Comparison of ENCODE assay signal across 23 cellular contexts in genomic region chr18:47683774-47684173, GRCh38.
A peak's percentile ranks its signal among the peaks of the same experiment; 100 is the strongest.
DNase-seq lines count a peak whose midpoint lies in the region; ATAC-seq and TF ChIP-seq lines count a peak whose summit lies in the region.
"Had no signal": no experiment of that assay in that cellular context is flagged by ENCODE, and none has a peak within 500 bp of the region (broad histone marks: within the 10 kb centered on the region; RNA-seq: fewer than 3 reads in every experiment).

No MANE protein-coding gene starts in this region.

- no peaks in the 10 kb centered on the region for H3K27me3 ChIP-seq in mammary epithelial cell (ENCODE audit: insufficient read depth, low read length)
- no peaks in the 10 kb centered on the region for H3K27me3 ChIP-seq in foreskin keratinocyte
- H3K27me3 ChIP-seq: BLaER1 treated with 17β-estradiol and CSF1 and Interleukin-3, amounts not matched to agents 10 nM and 100 nM had no signal

- in situ Hi-C loops in mammary epithelial cell (cut with MboI; ENCODE audit: low sequenced_read_pairs in 2 of 2) = no loop called here

- peak overlapping the region; percentile 45 for H2AFZ ChIP-seq in mammary epithelial cell (ENCODE audit: low read depth, low read length)

- H3K4me3 Mint-ChIP-seq in stimulated activated memory B cell treated with anti-CD40 and anti-IgM and Interleukin-4, amounts not matched to agents 10 μg/mL and 1 μg/mL and 100 μg/mL, for 72 hours = no peak overlapping the region
- H3K4me3 Mint-ChIP-seq: CD4-positive, alpha-beta memory T cell; HFFc6 had no signal

- H3K27me3 Mint-ChIP-seq in stimulated activated memory B cell treated with anti-CD40 and anti-IgM and Interleukin-4, amounts not matched to agents 10 μg/mL and 1 μg/mL and 100 μg/mL, for 72 hours = peaks cover 9% of the 10 kb centered on the region

- no peak overlapping the region for H3K4me2 ChIP-seq in mammary epithelial cell (ENCODE audit: insufficient read depth, low read depth, low read length)
- H3K4me2 ChIP-seq: BLaER1 treated with 17β-estradiol and CSF1 and Interleukin-3, amounts not matched to agents 10 nM and 100 nM had no signal

- no peaks in the 10 kb centered on the region for H4K20me1 ChIP-seq in mammary epithelial cell (ENCODE audit: insufficient read depth, low read length)
- H4K20me1 ChIP-seq: BLaER1 treated with 17β-estradiol and CSF1 and Interleukin-3, amounts not matched to agents 10 nM and 100 nM had no signal

- DNase-seq in DMS53 (lab: John Stamatoyannopoulos, UW) = peak; percentile 13
- no peak for DNase-seq in DMS53 treated with DMSO at 0.1 percent for 48 hours (lab: John Stamatoyannopoulos, UW; ENCODE audit: unreplicated experiment)
- DNase-seq in mammary epithelial cell = no peak
- DNase-seq in foreskin keratinocyte = peak in 1 of 2 donors; percentile 1
- DNase-seq in SHP77 treated with DMSO at 0.1 percent for 48 hours (lab: John Stamatoyannopoulos, UW) = no peak
- DNase-seq in NCI-H510A treated with DMSO at 0.1 percent for 48 hours (lab: John Stamatoyannopoulos, UW) = no peak
- DNase-seq: ACHN; CD4-positive, alpha-beta memory T cell; H7; HFFc6; KBM-7; NCI-H1105; NCI-H146; NCI-H2029 treated with DMSO at 0.1 percent for 48 hours; NCI-H446; NCI-H526 treated with DMSO at 0.1 percent for 48 hours; SHP77; SW 1271 had no signal

- TF ChIP-seq CTCF in mammary epithelial cell (conservative IDR thresholded peaks at IDR 0.05 in 1 of 2, IDR thresholded peaks at IDR 0.05 in 1 of 2; ENCODE audit: extremely low read depth in 1 of 2, insufficient read depth in 1 of 2, low read depth in 1 of 2, low read length in 2 of 2) (no peak), foreskin keratinocyte (conservative IDR thresholded peaks at IDR 0.05) (no peak)

- no peaks in the 10 kb centered on the region for H3K79me2 ChIP-seq in mammary epithelial cell (ENCODE audit: insufficient read depth, low read length)

- no peak overlapping the region for H3K9ac ChIP-seq in mammary epithelial cell (ENCODE audit: insufficient read depth, low read length)
- H3K9ac ChIP-seq: BLaER1 treated with 17β-estradiol and CSF1 and Interleukin-3, amounts not matched to agents 10 nM and 100 nM had no signal

- H3K9me3 ChIP-seq in mammary epithelial cell (replicated peaks; ENCODE audit: insufficient read depth, low read length) = no peaks in the 10 kb centered on the region
- H3K9me3 ChIP-seq: BLaER1 treated with 17β-estradiol and CSF1 and Interleukin-3, amounts not matched to agents 10 nM and 100 nM had no signal

- H3K27ac ChIP-seq in mammary epithelial cell (ENCODE audit: insufficient read depth, low read depth, low read length) = no peak overlapping the region
- H3K27ac ChIP-seq in foreskin keratinocyte = no peak overlapping the region
- H3K27ac ChIP-seq: 22Rv1; BLaER1 treated with 17β-estradiol and CSF1 and Interleukin-3, amounts not matched to agents 10 nM and 100 nM; SK-N-MC had no signal

- H3K4me3 ChIP-seq in mammary epithelial cell (replicated peaks in 1 of 3; ENCODE audit: insufficient read depth in 1 of 3, low read depth in 2 of 3, low read length in 3 of 3) = no peak overlapping the region
- H3K4me3 ChIP-seq: BLaER1 treated with 17β-estradiol and CSF1 and Interleukin-3, amounts not matched to agents 10 nM and 100 nM; SK-N-MC had no signal

- dilution Hi-C loops in mammary epithelial cell (cut with HindIII; ENCODE audit: low sequenced_read_pairs) = loop anchor here (5.0 kb wide), 1 partner anchor 101 kb away; no protein-coding TSS in a partner anchor

- no peaks in the 10 kb centered on the region for H3K36me3 ChIP-seq in mammary epithelial cell (ENCODE audit: insufficient read depth, low read length)
- H3K36me3 ChIP-seq: BLaER1 treated with 17β-estradiol and CSF1 and Interleukin-3, amounts not matched to agents 10 nM and 100 nM had no signal

- ATAC-seq in foreskin keratinocyte (peak; percentile 36), GM19328 (IDR thresholded peaks at IDR 0.05; ENCODE audit: unreplicated experiment) (no peak)
- no peak for ATAC-seq in stimulated activated memory B cell treated with anti-CD40 and anti-IgM and Interleukin-4, amounts not matched to agents 10 μg/mL and 1 μg/mL and 100 μg/mL, for 72 hours

- CTCF ChIA-PET in mammary epithelial cell (lab: Charles Lee; ENCODE audit: low non-redundant PET) = no interaction called here

- H3K4me1 ChIP-seq in mammary epithelial cell (ENCODE audit: insufficient read depth, low read length) = no peaks in the 10 kb centered on the region
- H3K4me1 ChIP-seq in foreskin keratinocyte = no peaks in the 10 kb centered on the region

- BruUV-seq in mammary epithelial cell (replicated peaks; lab: Mats Ljungman, UMichigan) = no TSS peak

- peak overlapping the region; percentile 92 for H3K27ac Mint-ChIP-seq in stimulated activated memory B cell treated with anti-CD40 and anti-IgM and Interleukin-4, amounts not matched to agents 10 μg/mL and 1 μg/mL and 100 μg/mL, for 72 hours
- H3K27ac Mint-ChIP-seq: CD4-positive, alpha-beta memory T cell; HFFc6 had no signal

- no peaks in the 10 kb centered on the region for H3K36me3 Mint-ChIP-seq in stimulated activated memory B cell treated with anti-CD40 and anti-IgM and Interleukin-4, amounts not matched to agents 10 μg/mL and 1 μg/mL and 100 μg/mL, for 72 hours
- H3K36me3 Mint-ChIP-seq: CD4-positive, alpha-beta memory T cell had no signal

- peaks cover 41% of the 10 kb centered on the region for H3K4me1 Mint-ChIP-seq in stimulated activated memory B cell treated with anti-CD40 and anti-IgM and Interleukin-4, amounts not matched to agents 10 μg/mL and 1 μg/mL and 100 μg/mL, for 72 hours
- H3K4me1 Mint-ChIP-seq: CD4-positive, alpha-beta memory T cell had no signal

- no peaks in the 10 kb centered on the region for H3K9me3 Mint-ChIP-seq in stimulated activated memory B cell treated with anti-CD40 and anti-IgM and Interleukin-4, amounts not matched to agents 10 μg/mL and 1 μg/mL and 100 μg/mL, for 72 hours
- H3K9me3 Mint-ChIP-seq: HFFc6 had no signal

- intact Hi-C loops in mammary epithelial cell (cut with micrococcal nuclease) = no loop called here
